Comparison of ENCODE assay signal across 1 cellular context in genomic region chr2:58289029-58289428, GRCh38.
TF ChIP-seq lines count a peak whose summit lies in the region.

No MANE protein-coding gene starts in this region.

TF ChIP-seq in GM23338, 12 proteins besides CTCF, POLR2A, EP300 and RAD21 (continued from another document):
- TF ChIP-seq, protein P1, sequence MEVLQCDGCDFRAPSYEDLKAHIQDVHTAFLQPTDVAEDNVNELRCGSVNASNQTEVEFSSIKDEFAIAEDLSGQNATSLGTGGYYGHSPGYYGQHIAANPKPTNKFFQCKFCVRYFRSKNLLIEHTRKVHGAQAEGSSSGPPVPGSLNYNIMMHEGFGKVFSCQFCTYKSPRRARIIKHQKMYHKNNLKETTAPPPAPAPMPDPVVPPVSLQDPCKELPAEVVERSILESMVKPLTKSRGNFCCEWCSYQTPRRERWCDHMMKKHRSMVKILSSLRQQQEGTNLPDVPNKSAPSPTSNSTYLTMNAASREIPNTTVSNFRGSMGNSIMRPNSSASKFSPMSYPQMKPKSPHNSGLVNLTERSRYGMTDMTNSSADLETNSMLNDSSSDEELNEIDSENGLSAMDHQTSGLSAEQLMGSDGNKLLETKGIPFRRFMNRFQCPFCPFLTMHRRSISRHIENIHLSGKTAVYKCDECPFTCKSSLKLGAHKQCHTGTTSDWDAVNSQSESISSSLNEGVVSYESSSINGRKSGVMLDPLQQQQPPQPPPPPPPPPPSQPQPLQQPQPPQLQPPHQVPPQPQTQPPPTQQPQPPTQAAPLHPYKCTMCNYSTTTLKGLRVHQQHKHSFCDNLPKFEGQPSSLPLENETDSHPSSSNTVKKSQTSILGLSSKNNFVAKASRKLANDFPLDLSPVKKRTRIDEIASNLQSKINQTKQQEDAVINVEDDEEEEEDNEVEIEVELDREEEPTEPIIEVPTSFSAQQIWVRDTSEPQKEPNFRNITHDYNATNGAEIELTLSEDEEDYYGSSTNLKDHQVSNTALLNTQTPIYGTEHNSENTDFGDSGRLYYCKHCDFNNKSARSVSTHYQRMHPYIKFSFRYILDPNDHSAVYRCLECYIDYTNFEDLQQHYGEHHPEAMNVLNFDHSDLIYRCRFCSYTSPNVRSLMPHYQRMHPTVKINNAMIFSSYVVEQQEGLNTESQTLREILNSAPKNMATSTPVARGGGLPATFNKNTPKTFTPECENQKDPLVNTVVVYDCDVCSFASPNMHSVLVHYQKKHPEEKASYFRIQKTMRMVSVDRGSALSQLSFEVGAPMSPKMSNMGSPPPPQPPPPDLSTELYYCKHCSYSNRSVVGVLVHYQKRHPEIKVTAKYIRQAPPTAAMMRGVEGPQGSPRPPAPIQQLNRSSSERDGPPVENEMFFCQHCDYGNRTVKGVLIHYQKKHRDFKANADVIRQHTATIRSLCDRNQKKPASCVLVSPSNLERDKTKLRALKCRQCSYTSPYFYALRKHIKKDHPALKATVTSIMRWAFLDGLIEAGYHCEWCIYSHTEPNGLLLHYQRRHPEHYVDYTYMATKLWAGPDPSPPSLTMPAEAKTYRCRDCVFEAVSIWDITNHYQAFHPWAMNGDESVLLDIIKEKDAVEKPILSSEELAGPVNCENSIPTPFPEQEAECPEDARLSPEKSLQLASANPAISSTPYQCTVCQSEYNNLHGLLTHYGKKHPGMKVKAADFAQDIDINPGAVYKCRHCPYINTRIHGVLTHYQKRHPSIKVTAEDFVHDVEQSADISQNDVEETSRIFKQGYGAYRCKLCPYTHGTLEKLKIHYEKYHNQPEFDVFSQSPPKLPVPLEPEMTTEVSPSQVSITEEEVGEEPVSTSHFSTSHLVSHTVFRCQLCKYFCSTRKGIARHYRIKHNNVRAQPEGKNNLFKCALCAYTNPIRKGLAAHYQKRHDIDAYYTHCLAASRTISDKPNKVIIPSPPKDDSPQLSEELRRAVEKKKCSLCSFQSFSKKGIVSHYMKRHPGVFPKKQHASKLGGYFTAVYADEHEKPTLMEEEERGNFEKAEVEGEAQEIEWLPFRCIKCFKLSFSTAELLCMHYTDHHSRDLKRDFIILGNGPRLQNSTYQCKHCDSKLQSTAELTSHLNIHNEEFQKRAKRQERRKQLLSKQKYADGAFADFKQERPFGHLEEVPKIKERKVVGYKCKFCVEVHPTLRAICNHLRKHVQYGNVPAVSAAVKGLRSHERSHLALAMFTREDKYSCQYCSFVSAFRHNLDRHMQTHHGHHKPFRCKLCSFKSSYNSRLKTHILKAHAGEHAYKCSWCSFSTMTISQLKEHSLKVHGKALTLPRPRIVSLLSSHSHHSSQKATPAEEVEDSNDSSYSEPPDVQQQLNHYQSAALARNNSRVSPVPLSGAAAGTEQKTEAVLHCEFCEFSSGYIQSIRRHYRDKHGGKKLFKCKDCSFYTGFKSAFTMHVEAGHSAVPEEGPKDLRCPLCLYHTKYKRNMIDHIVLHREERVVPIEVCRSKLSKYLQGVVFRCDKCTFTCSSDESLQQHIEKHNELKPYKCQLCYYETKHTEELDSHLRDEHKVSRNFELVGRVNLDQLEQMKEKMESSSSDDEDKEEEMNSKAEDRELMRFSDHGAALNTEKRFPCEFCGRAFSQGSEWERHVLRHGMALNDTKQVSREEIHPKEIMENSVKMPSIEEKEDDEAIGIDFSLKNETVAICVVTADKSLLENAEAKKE (CRISPR knock-in tag; IDR thresholded peaks at IDR 0.05): no peak
- TF ChIP-seq JUNB (IDR thresholded peaks at IDR 0.05; ENCODE audit: unreplicated experiment) (no peak), ZNF331 (CRISPR knock-in tag; IDR thresholded peaks at IDR 0.05; ENCODE audit: low read depth) (no peak), ZNF114 (CRISPR knock-in tag; IDR thresholded peaks at IDR 0.05) (no peak), POLR2AphosphoS5 (IDR thresholded peaks at IDR 0.05; ENCODE audit: low read depth) (no peak), EZH2 (IDR thresholded peaks at IDR 0.05; ENCODE audit: low read depth, unreplicated experiment) (no peak), NANOG (IDR thresholded peaks at IDR 0.05; ENCODE audit: borderline replicate concordance) (no peak)
- TF ChIP-seq, protein P2, sequence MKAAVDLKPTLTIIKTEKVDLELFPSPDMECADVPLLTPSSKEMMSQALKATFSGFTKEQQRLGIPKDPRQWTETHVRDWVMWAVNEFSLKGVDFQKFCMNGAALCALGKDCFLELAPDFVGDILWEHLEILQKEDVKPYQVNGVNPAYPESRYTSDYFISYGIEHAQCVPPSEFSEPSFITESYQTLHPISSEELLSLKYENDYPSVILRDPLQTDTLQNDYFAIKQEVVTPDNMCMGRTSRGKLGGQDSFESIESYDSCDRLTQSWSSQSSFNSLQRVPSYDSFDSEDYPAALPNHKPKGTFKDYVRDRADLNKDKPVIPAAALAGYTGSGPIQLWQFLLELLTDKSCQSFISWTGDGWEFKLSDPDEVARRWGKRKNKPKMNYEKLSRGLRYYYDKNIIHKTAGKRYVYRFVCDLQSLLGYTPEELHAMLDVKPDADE (IDR thresholded peaks at IDR 0.05): no peak
